In genomic region chr20:34713194-34713943, GRCh38 we compare ENCODE assay signal across 8 cellular contexts. TPM values are rescaled to one million over a fixed set of nuclear protein-coding genes. Genes with fewer than 3 reads are reported as not detected.
DNase-seq lines count a peak whose midpoint lies in the region; ATAC-seq and TF ChIP-seq lines count a peak whose summit lies in the region.

No MANE protein-coding gene starts in this region.

- H3K27me3 ChIP-seq in GM06990 (replicated peaks; ENCODE audit: control insufficient read depth, insufficient read depth, low read length): no peaks in the 10 kb centered on the region
- no peaks in the 10 kb centered on the region for H3K27me3 ChIP-seq in sigmoid colon

- no peaks in the 10 kb centered on the region for H3K9me3 ChIP-seq in sigmoid colon

- no peak overlapping the region for H3K4me3 ChIP-seq in GM06990 (replicated peaks; ENCODE audit: low read depth, low read length)
- H3K4me3 ChIP-seq in sigmoid colon: no peak overlapping the region

- no peak overlapping the region for H3K27ac ChIP-seq in sigmoid colon

- intact Hi-C loops in sigmoid colon (cut with DNase I): no loop called here

- H3K4me1 ChIP-seq in sigmoid colon: peaks cover 0 to 22% (median 15%) of the 10 kb centered on the region in 4 donors

- 80 to 89% methylated on average over 1 of the region's 1 CpG for WGBS in sigmoid colon, 2 donors

- no peak for TF ChIP-seq POLR2A in sigmoid colon (IDR thresholded peaks at IDR 0.05)

- TF ChIP-seq CTCF in GM06990 (IDR thresholded peaks at IDR 0.05; ENCODE audit: insufficient read depth, low read length, poor library complexity, severe bottlenecking): no peak
- no peak for TF ChIP-seq CTCF in sigmoid colon (IDR thresholded peaks at IDR 0.05)

- H3K36me3 ChIP-seq in GM06990 (ENCODE audit: control insufficient read depth, insufficient read depth, low read length): peaks cover 1% of the 10 kb centered on the region; the same call in 1 of the 2 replicates
- H3K36me3 ChIP-seq in sigmoid colon: peaks cover 0 to 63% (median 3%) of the 10 kb centered on the region in 4 donors

- DNase-seq in A172 (ENCODE audit: low spot score): peak; percentile 99
- DNase-seq in GM06990 (ENCODE audit: extremely low read depth, insufficient read length): peak; percentile 44
- DNase-seq in foreskin melanocyte: peak; percentile 92
- no peak for DNase-seq in sigmoid colon
- no peak for DNase-seq in central memory CD4-positive, alpha-beta T cell

- ATAC-seq in SK-N-SH treated with all-trans-retinoic acid at 6 μM for 48 hours (peak; percentile 32), GM21381 (IDR thresholded peaks at IDR 0.05; ENCODE audit: unreplicated experiment) (no peak), GM19035 (IDR thresholded peaks at IDR 0.05; ENCODE audit: unreplicated experiment) (no peak)

- no peak for TF ChIP-seq EP300 in sigmoid colon (IDR thresholded peaks at IDR 0.05)

TF ChIP-seq in SK-N-SH treated with all-trans-retinoic acid at 6 μM for 48 hours, 23 proteins besides CTCF, POLR2A, EP300 and RAD21:
- TF ChIP-seq TSHZ2 (CRISPR knock-in tag; IDR thresholded peaks at IDR 0.05): no peak
- TF ChIP-seq ZC3H10 (CRISPR knock-in tag; IDR thresholded peaks at IDR 0.05): no peak
- no peak; the same call in none of the 2 replicates for TF ChIP-seq PATZ1 (CRISPR knock-in tag; IDR thresholded peaks at IDR 0.05; ENCODE audit: borderline replicate concordance)
- TF ChIP-seq CREB5 (CRISPR knock-in tag; IDR thresholded peaks at IDR 0.05; ENCODE audit: low read depth): peak; percentile 48; the same call in 1 of the 2 replicates
- no peak for TF ChIP-seq POU6F1 (CRISPR knock-in tag; IDR thresholded peaks at IDR 0.05; ENCODE audit: borderline replicate concordance, low read depth)
- TF ChIP-seq ISL1 (CRISPR knock-in tag; IDR thresholded peaks at IDR 0.05): peak; percentile 55
- TF ChIP-seq ZFP30 (CRISPR knock-in tag; IDR thresholded peaks at IDR 0.05): no peak
- TF ChIP-seq TCF4 (CRISPR knock-in tag; IDR thresholded peaks at IDR 0.05; ENCODE audit: borderline replicate concordance): peak; percentile 36; the same call in 1 of the 2 replicates

RNA-seq across cellular contexts. Expression of gene TP53INP2, which starts 9.2 kb away (rescaled TPM):
- 2.4 and 5.0 TPM in 2 replicates for total RNA-seq in A172 (2014; rRNA removed; shearing (Covaris generic))
- total RNA-seq in sigmoid colon: 10 to 100 TPM; 11.5 to 30.4 (median 28.4) TPM
- 100 to 1,000 TPM in 1 of 3 donors, 10 to 100 TPM in 2; 38.8 to 252 (median 43.8) TPM for polyA plus RNA-seq in sigmoid colon

RNA-seq across cellular contexts. Expression of gene PIGU, which starts 36.5 kb away (rescaled TPM):
- 23.7 and 28.7 TPM in 2 replicates for total RNA-seq in A172 (2014; rRNA removed; shearing (Covaris generic))
- 10 to 100 TPM in 3 of 4 donors, 1 to 10 TPM in 1; 6.9 to 13.8 (median 11.9) TPM for total RNA-seq in sigmoid colon
- polyA plus RNA-seq in sigmoid colon: 10 to 100 TPM in 1 of 3 donors, 1 to 10 TPM in 2; 6.6 to 26.8 (median 8.6) TPM

Comparison
In these comparisons a context has a peak if more than half of its experiments do, and no peak if none do; other contexts are left out.
1. DNase-seq: peak in A172 (single experiment), GM06990 (single experiment) and foreskin melanocyte (single experiment); none in sigmoid colon (single experiment) and central memory CD4-positive, alpha-beta T cell (single experiment).